ENCODE assay signal across 30 cellular contexts in the genomic region with DNA sequence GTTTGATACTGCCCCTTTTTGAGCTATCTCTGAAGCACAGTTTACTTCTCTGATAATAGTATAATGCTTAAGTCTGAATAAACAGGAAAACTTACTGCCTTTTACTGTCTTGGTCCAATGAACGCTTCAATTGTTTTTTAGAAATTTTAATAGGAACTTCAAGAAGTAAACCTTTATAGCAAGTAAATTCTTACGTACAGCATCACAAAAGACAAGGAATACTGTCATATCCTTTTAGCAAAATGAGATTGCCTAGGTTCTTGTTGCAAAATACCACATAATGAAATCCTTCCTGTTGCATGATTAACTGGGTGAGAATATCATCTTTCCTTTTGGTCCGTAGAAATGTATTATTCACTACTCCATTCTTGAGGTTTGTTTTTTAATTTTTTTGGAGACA.
"Had no signal": no experiment of that assay in that cellular context is flagged by ENCODE, and none has a peak within 500 bp of the region (broad histone marks: within the 10 kb centered on the region; RNA-seq: fewer than 3 reads in every experiment).

No MANE protein-coding gene starts in this region.

- H3K9me3 ChIP-seq: left lung, lower lobe of right lung, ovary, right atrium auricular region, right lobe of liver, tibial nerve, uterus had no signal

- H3K4me3 Mint-ChIP-seq: immature natural killer cell; mesothelial cell of epicardium; naive B cell; natural killer cell; nephron progenitor cell; neural progenitor cell; stimulated activated memory B cell treated with anti-CD40 and anti-IgM and Interleukin-4, amounts not matched to agents 10 μg/mL and 1 μg/mL and 100 μg/mL, for 72 hours; stimulated activated naive CD8-positive, alpha-beta T cell treated with anti-CD3 and anti-CD28 coated beads, Interleukin-15, amount 100 ng/mL, for 72 hours; type B pancreatic cell had no signal

- FAIRE-seq: islet of Langerhans, kidney had no signal

- H3K27me3 Mint-ChIP-seq: naive B cell; progenitor cell of endocrine pancreas; stimulated activated memory B cell treated with anti-CD40 and anti-IgM and Interleukin-4, amounts not matched to agents 10 μg/mL and 1 μg/mL and 100 μg/mL, for 72 hours; stimulated activated naive CD8-positive, alpha-beta T cell treated with anti-CD3 and anti-CD28 coated beads, Interleukin-15, amount 100 ng/mL, for 72 hours; type B pancreatic cell had no signal

- H3K9me3 Mint-ChIP-seq: immature natural killer cell; natural killer cell; nephron progenitor cell; neural progenitor cell; stimulated activated naive CD8-positive, alpha-beta T cell treated with anti-CD3 and anti-CD28 coated beads, Interleukin-15, amount 100 ng/mL, for 72 hours; type B pancreatic cell had no signal

- H3K27ac ChIP-seq: left lung, lower lobe of right lung, neural progenitor cell, ovary, right atrium auricular region, right lobe of liver, tibial nerve, uterus had no signal

- H3K36me3 Mint-ChIP-seq: natural killer cell had no signal

- H3K4me1 Mint-ChIP-seq: mesothelial cell of epicardium, nephron progenitor cell, neural progenitor cell had no signal

- H3K9ac ChIP-seq: neural progenitor cell had no signal

- ATAC-seq: left colon; left lung; lower lobe of right lung; natural killer cell; right lobe of liver; stimulated activated memory B cell treated with anti-CD40 and anti-IgM and Interleukin-4, amounts not matched to agents 10 μg/mL and 1 μg/mL and 100 μg/mL, for 72 hours; stimulated activated naive CD8-positive, alpha-beta T cell treated with anti-CD3 and anti-CD28 coated beads, Interleukin-15, amount 100 ng/mL, for 72 hours had no signal

- H3K4me2 ChIP-seq: neural progenitor cell, smooth muscle cell had no signal

- H3K27ac Mint-ChIP-seq: mesothelial cell of epicardium; nephron progenitor cell; neural progenitor cell; stimulated activated memory B cell treated with anti-CD40 and anti-IgM and Interleukin-4, amounts not matched to agents 10 μg/mL and 1 μg/mL and 100 μg/mL, for 72 hours; type B pancreatic cell had no signal

- H3K4me3 ChIP-seq: left lung, lower lobe of right lung, neural progenitor cell, ovary, right atrium auricular region, right lobe of liver, smooth muscle cell, tibial nerve, uterus had no signal

- H3K36me3 ChIP-seq: ovary, uterus had no signal

- H3K4me1 ChIP-seq: lower lobe of right lung, neural progenitor cell, right atrium auricular region, right lobe of liver, tibial nerve, uterus had no signal

- H2AFZ ChIP-seq: neural progenitor cell had no signal

- H3K27me3 ChIP-seq: left lung, neural progenitor cell, ovary, right atrium auricular region, right lobe of liver, tibial nerve, uterus had no signal

- DNase-seq: hypothalamus; immature natural killer cell; kidney; left colon; left lung; lower lobe of right lung; mammary epithelial cell; mesendoderm; naive B cell; natural killer cell; nephron progenitor cell; ovary; right lobe of liver; stimulated activated CD4-positive, alpha-beta T cell treated with anti-CD3 and anti-CD28 coated beads, Interleukin-1b, Interleukin-23, amount 100 ng/mL, for 48 hours; stimulated activated CD4-positive, alpha-beta T cell treated with anti-CD3 and anti-CD28 coated beads, Interleukin-2, amount 100 ng/mL, for 48 hours; stimulated activated CD4-positive, alpha-beta T cell treated with anti-CD3 and anti-CD28 coated beads, Interleukin-4, amount 100 ng/mL, for 4 hours; stimulated activated CD8-positive, alpha-beta memory T cell treated with anti-CD3 and anti-CD28 coated beads, Interleukin-4, amount 100 ng/mL, for 48 hours; stimulated activated naive CD4-positive, alpha-beta T cell treated with Interleukin-2 at 50 U/mL for 16 hours; stimulated activated naive CD8-positive, alpha-beta T cell treated with anti-CD3 and anti-CD28 coated beads, Interleukin-15, amount 100 ng/mL, for 72 hours; substantia nigra; uterus had no signal
